9 cellular contexts compared by ENCODE assay signal in the genomic region with DNA sequence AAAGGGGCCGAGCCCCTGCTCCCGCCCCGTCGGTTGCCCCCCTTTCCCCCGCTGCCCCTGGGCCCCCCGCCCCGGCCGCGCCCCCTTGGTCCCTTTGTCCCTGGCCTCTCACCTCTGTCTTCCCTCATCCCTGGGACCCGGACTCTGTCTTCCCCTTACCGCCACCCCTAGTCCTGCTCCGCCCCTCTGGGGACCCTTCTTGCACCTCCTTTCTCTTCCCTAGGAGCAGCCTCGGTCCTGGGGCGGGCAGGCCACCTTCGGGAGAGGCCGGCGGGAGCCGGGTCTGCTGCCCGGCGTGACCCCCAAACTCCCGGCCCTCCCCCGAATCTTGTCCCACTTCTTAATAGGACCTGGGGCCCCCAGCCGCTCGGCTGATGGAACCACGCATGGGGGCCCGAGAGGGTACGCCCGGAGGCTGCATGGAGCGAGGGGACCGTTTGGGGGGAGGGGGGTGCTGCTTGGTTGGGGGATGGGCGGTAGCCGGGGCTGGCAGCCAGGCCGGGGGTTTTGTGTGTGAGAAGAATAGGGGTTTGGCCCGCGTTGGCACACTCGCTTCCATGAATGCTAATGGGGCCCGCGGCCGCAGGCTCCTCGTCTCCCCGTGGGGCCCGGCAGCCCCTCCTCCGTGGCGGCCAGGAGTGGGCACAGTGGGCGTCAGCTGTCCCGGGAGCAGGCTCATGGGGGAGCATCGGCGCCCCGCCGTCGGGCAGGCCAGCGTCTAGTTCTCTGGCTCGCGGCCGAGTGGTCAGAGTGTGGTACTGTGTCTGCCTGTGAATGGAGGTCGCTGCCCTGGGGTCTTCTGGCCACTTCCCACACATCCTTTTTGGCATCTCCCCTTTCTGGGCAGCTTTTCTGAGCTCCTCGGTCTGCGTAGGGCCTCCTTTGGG. TPM values are rescaled to one million over a fixed set of nuclear protein-coding genes. Genes with fewer than 3 reads are reported as not detected.
DNase-seq lines count a peak whose midpoint lies in the region; ATAC-seq, FAIRE-seq and TF ChIP-seq lines count a peak whose summit lies in the region.
"Had no signal": no experiment of that assay in that cellular context is flagged by ENCODE, and none has a peak within 500 bp of the region (broad histone marks: within the 10 kb centered on the region; RNA-seq: fewer than 3 reads in every experiment).

No MANE protein-coding gene starts in this region.

- H3K4me1 ChIP-seq in gastrocnemius medialis, result peaks cover 0 to 8% of the 10 kb centered on the region in 2 donors

- intact Hi-C loops in gastrocnemius medialis (cut with DNase I; ENCODE audit: low total_unique reads), result no loop called here

- H3K27ac ChIP-seq in gastrocnemius medialis, result no peak overlapping the region

- H3K4me3 ChIP-seq in gastrocnemius medialis, result peak overlapping the region; percentile 39 to 51 (median 47)

- in situ Hi-C loops in gastrocnemius medialis (cut with MboI; ENCODE audit: low sequenced_read_pairs in 4 of 4), result no loop called here

- H3K36me3 ChIP-seq in gastrocnemius medialis, result no peaks in the 10 kb centered on the region

- no peak for ATAC-seq in T-helper 17 cell
- ATAC-seq in gastrocnemius medialis, result no peak
- ATAC-seq in GM19023 (IDR thresholded peaks at IDR 0.05; ENCODE audit: unreplicated experiment), result no peak

- H3K4me1 Mint-ChIP-seq in T-helper 17 cell, result peaks cover 15% of the 10 kb centered on the region

- no peaks in the 10 kb centered on the region for H3K9me3 ChIP-seq in T-helper 17 cell (ENCODE audit: control insufficient read depth, low read length, poor library complexity, severe bottlenecking)
- H3K9me3 ChIP-seq in gastrocnemius medialis, result no peaks in the 10 kb centered on the region

- peak overlapping the region; percentile 88 for H3K4me3 Mint-ChIP-seq in T-helper 17 cell

- peaks cover 37% of the 10 kb centered on the region for H3K27me3 Mint-ChIP-seq in T-helper 17 cell

- peaks cover 22 to 27% (median 23%) of the 10 kb centered on the region in 3 donors for H3K27me3 ChIP-seq in gastrocnemius medialis

- TF ChIP-seq POLR2A in gastrocnemius medialis (IDR thresholded peaks at IDR 0.05) (no peak), GM12892 (IDR thresholded peaks at IDR 0.05; ENCODE audit: low read depth, low read length) (no peak)

- FAIRE-seq in GM12892 (lab: Jason Lieb, UNC), result no peak
- FAIRE-seq: A204.1 had no signal

- no peak for TF ChIP-seq CTCF in gastrocnemius medialis (IDR thresholded peaks at IDR 0.05 in 4 of 5, conservative IDR thresholded peaks at IDR 0.05 in 1 of 5)

- DNase-seq in NCI-H1417 (lab: John Stamatoyannopoulos, UW), result peak in 2 of 3 experiments; percentile 48 to 53
- DNase-seq in NCI-H1417 treated with DMSO at 0.1 percent for 48 hours (lab: John Stamatoyannopoulos, UW), result no peak
- DNase-seq in T-helper 17 cell, result no peak
- peak in 36 of 51 donors; percentile 27 to 83 (median 62) for DNase-seq in hypothalamus (lab: John Stamatoyannopoulos, UW)
- DNase-seq in gastrocnemius medialis, result no peak
- no peak for DNase-seq in hepatic stellate cell (ENCODE audit: low spot score)
- DNase-seq in GM12892 (ENCODE audit: insufficient read length), result no peak

- H3K27ac Mint-ChIP-seq in T-helper 17 cell, result no peak overlapping the region

- H3K36me3 Mint-ChIP-seq in T-helper 17 cell (ENCODE audit: low read depth), result no peaks in the 10 kb centered on the region

RNA-seq across cellular contexts. Expression of gene GAREM2, which starts 1.0 kb away (rescaled TPM):
- 1 to 10 TPM; 3.6 to 6.5 TPM for total RNA-seq in T-helper 17 cell
- 1 to 10 TPM in 2 of 4 donors, under 1 TPM in 2; 0.25 to 1.8 (median 0.74) TPM for total RNA-seq in gastrocnemius medialis
- 0.70 TPM for polyA plus RNA-seq in GM12892 (2012; ENCODE audit: missing spikeins)

Comparison
In these comparisons a context has a peak if more than half of its experiments do, and no peak if none do; other contexts are left out.
1. DNase-seq: peak in NCI-H1417 (2 of 3) and hypothalamus (36 of 51); none in NCI-H1417 treated with DMSO at 0.1 percent for 48 hours (single experiment), T-helper 17 cell (0 of 3), gastrocnemius medialis (0 of 2), hepatic stellate cell (single experiment) and GM12892 (single experiment).